In genomic region chr10:113475381-113475807, GRCh38 we compare ENCODE assay signal across 13 cellular contexts.
A peak's percentile ranks its signal among the peaks of the same experiment; 100 is the strongest.
DNase-seq lines count a peak whose midpoint lies in the region; ATAC-seq, FAIRE-seq and TF ChIP-seq lines count a peak whose summit lies in the region.
"Had no signal": no experiment of that assay in that cellular context is flagged by ENCODE, and none has a peak within 500 bp of the region (broad histone marks: within the 10 kb centered on the region; RNA-seq: fewer than 3 reads in every experiment).

No MANE protein-coding gene starts in this region.

- CTCF ChIA-PET in Caco-2 (lab: Charles Lee) = no interaction called here

- ATAC-seq in pancreas = peak; percentile 29 to 76 (median 54)
- no peak for ATAC-seq in GM21526 (IDR thresholded peaks at IDR 0.05; ENCODE audit: low FRiP score, unreplicated experiment)
- ATAC-seq: esophagus mucosa had no signal

- FAIRE-seq in pancreas (lab: Jason Lieb, UNC) = no peak

- DNase-seq in AG20443 (ENCODE audit: low spot score) = peak; percentile 87
- DNase-seq in MG63 = peak; percentile 79
- peak; percentile 57 for DNase-seq in esophagus muscularis mucosa (ENCODE audit: extremely low spot score)
- peak in 1 of 6 donors; percentile 32 for DNase-seq in pancreas
- no peak for DNase-seq in HuH-7.5 (ENCODE audit: low spot score)
- no peak for DNase-seq in NCI-H69 (lab: John Stamatoyannopoulos, UW)
- no peak for DNase-seq in Caco-2
- DNase-seq: activated CD4-positive, alpha-beta T cell treated with anti-CD3 and anti-CD28 coated beads, Interleukin-2, amount 10 ng/mL, durations not matched to agents 24 days and 14 days; CD4-positive, alpha-beta T cell; stimulated activated CD4-positive, alpha-beta T cell treated with anti-CD3 and anti-CD28 coated beads, Interleukin-2, amount 100 ng/mL, for 24 hours; T-helper 1 cell had no signal

- peaks cover 14% of the 10 kb centered on the region for H3K9me3 ChIP-seq in MG63
- H3K9me3 ChIP-seq in esophagus muscularis mucosa = peaks cover 5 to 16% (median 10%) of the 10 kb centered on the region in 4 donors
- H3K9me3 ChIP-seq in pancreas = peaks cover 0 to 5% (median 0%) of the 10 kb centered on the region in 4 donors
- H3K9me3 ChIP-seq in Caco-2 = peaks cover 20% of the 10 kb centered on the region

- no peaks in the 10 kb centered on the region for H3K4me1 Mint-ChIP-seq in Caco-2 (ENCODE audit: low read depth, unreplicated experiment)
- H3K4me1 Mint-ChIP-seq: activated CD4-positive, alpha-beta T cell treated with anti-CD3 and anti-CD28 coated beads, Interleukin-2, amount 10 ng/mL, durations not matched to agents 24 days and 14 days had no signal

- H3K36me3 Mint-ChIP-seq in Caco-2 (ENCODE audit: insufficient read depth, unreplicated experiment) = no peaks in the 10 kb centered on the region

- H3K27me3 ChIP-seq in MG63 (no peaks in the 10 kb centered on the region), esophagus muscularis mucosa (no peaks in the 10 kb centered on the region), pancreas (no peaks in the 10 kb centered on the region), Caco-2 (replicated peaks; ENCODE audit: control insufficient read depth, insufficient read depth, low read length) (no peaks in the 10 kb centered on the region; the same call in 1 of the 2 replicates)

- intact Hi-C loops in esophagus muscularis mucosa (cut with DNase I) = no loop called here
- intact Hi-C loops in pancreas (cut with DNase I) = no loop called here
- intact Hi-C loops in Caco-2 (cut with micrococcal nuclease; ENCODE audit: unreplicated experiment) = no loop called here

- no peak for TF ChIP-seq POLR2A in esophagus muscularis mucosa (IDR thresholded peaks at IDR 0.05; ENCODE audit: low read depth)

- H3K27ac Mint-ChIP-seq in Caco-2 (ENCODE audit: unreplicated experiment) = no peak overlapping the region
- H3K27ac Mint-ChIP-seq: activated CD4-positive, alpha-beta T cell treated with anti-CD3 and anti-CD28 coated beads, Interleukin-2, amount 10 ng/mL, durations not matched to agents 24 days and 14 days; CD4-positive, alpha-beta T cell had no signal

- TF ChIP-seq CTCF in esophagus muscularis mucosa (IDR thresholded peaks at IDR 0.05) = peak in 2 of 3 experiments; percentile 8 to 27
- TF ChIP-seq CTCF in pancreas (IDR thresholded peaks at IDR 0.05) = no peak
- no peak for TF ChIP-seq CTCF in Caco-2 (IDR thresholded peaks at IDR 0.05; ENCODE audit: insufficient read depth in 1 of 2, low read depth in 1 of 2, low read length in 1 of 2, severe bottlenecking in 1 of 2, unreplicated experiment in 1 of 2)

- H3K9me3 Mint-ChIP-seq in Caco-2 (ENCODE audit: unreplicated experiment) = peaks cover 21% of the 10 kb centered on the region

- H3K36me3 ChIP-seq in MG63 (no peaks in the 10 kb centered on the region), esophagus muscularis mucosa (no peaks in the 10 kb centered on the region), pancreas (no peaks in the 10 kb centered on the region), Caco-2 (ENCODE audit: control insufficient read depth, insufficient read depth, low read length) (no peaks in the 10 kb centered on the region)

- POLR2A ChIA-PET in Caco-2 (lab: Charles Lee) = no interaction called here

- WGBS in esophagus muscularis mucosa = 24% methylated on average over 4 of the region's 4 CpGs
- WGBS in pancreas, 2 donors = 58 to 60% methylated on average over 4 of the region's 4 CpGs

- no peak overlapping the region for H3K4me3 ChIP-seq in MG63
- H3K4me3 ChIP-seq in esophagus muscularis mucosa = no peak overlapping the region
- no peak overlapping the region for H3K4me3 ChIP-seq in pancreas
- H3K4me3 ChIP-seq in Caco-2 (ENCODE audit: low read depth, low read length) = no peak overlapping the region

- H3K4me1 ChIP-seq in esophagus muscularis mucosa (peaks cover 13 to 34% (median 30%) of the 10 kb centered on the region in 4 donors), pancreas (no peaks in the 10 kb centered on the region), Caco-2 (no peaks in the 10 kb centered on the region)

- H3K4me3 Mint-ChIP-seq in Caco-2 (ENCODE audit: unreplicated experiment) = no peak overlapping the region
- H3K4me3 Mint-ChIP-seq: activated CD4-positive, alpha-beta T cell treated with anti-CD3 and anti-CD28 coated beads, Interleukin-2, amount 10 ng/mL, durations not matched to agents 24 days and 14 days; CD4-positive, alpha-beta T cell had no signal

- BruUV-seq in Caco-2 (replicated peaks; lab: Mats Ljungman, UMichigan) = no TSS peak

- no peak for TF ChIP-seq EP300 in esophagus muscularis mucosa (IDR thresholded peaks at IDR 0.05)

- peak overlapping the region; percentile 4 to 75 (median 17) for H3K27ac ChIP-seq in esophagus muscularis mucosa (replicated peaks in 1 of 4)
- no peak overlapping the region for H3K27ac ChIP-seq in pancreas

- H3K27me3 Mint-ChIP-seq in Caco-2 (ENCODE audit: insufficient read depth, unreplicated experiment) = no peaks in the 10 kb centered on the region
- H3K27me3 Mint-ChIP-seq: activated CD4-positive, alpha-beta T cell treated with anti-CD3 and anti-CD28 coated beads, Interleukin-2, amount 10 ng/mL, durations not matched to agents 24 days and 14 days; CD4-positive, alpha-beta T cell had no signal

Comparison
In these comparisons a context has a peak if more than half of its experiments do, and no peak if none do; other contexts are left out.
1. DNase-seq: peak in AG20443 (single experiment), MG63 (single experiment) and esophagus muscularis mucosa (single experiment); none in HuH-7.5 (single experiment), NCI-H69 (single experiment) and Caco-2 (0 of 2).
2. H3K27ac ChIP-seq: peak in esophagus muscularis mucosa (4 of 4); none in pancreas (0 of 4).
3. CTCF ChIP-seq: peak in esophagus muscularis mucosa (2 of 3); none in pancreas (0 of 4) and Caco-2 (0 of 2).